15 cellular contexts compared by ENCODE assay signal in the genomic region with DNA sequence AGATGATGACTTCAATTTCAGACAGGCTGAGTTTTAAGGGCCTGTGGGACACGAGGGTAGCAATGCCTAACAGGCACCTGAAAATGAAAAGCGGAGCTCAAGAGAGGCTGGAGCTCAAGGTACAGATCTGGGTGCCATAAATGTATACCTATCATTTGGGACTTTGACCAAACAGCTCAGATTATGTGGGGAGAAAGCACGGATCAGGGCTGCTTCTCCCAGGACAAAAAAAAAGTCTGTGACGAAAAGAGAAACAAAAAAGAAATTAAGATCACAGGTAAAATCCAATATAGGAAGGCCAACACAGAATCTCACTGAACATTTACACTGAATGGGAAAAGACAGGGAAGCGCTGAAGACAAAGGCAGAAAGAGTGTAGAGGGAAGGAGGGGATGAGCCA. TPM values are rescaled to one million over a fixed set of nuclear protein-coding genes. Genes with fewer than 3 reads are reported as not detected.
DNase-seq lines count a peak whose midpoint lies in the region; ATAC-seq and TF ChIP-seq lines count a peak whose summit lies in the region.
"Had no signal": no experiment of that assay in that cellular context is flagged by ENCODE, and none has a peak within 500 bp of the region (broad histone marks: within the 10 kb centered on the region; RNA-seq: fewer than 3 reads in every experiment).

No MANE protein-coding gene starts in this region.

- H3K27me3 ChIP-seq in CD4-positive, alpha-beta T cell (ENCODE audit: control insufficient read depth, insufficient read depth, low read length) = no peaks in the 10 kb centered on the region
- H3K27me3 ChIP-seq in muscle layer of duodenum (ENCODE audit: low read depth, low read length) (no peaks in the 10 kb centered on the region), H7 (ENCODE audit: control insufficient read depth, insufficient read depth, low read length) (no peaks in the 10 kb centered on the region; the same call in 1 of the 2 replicates), upper lobe of right lung (no peaks in the 10 kb centered on the region)
- H3K27me3 ChIP-seq: thyroid gland had no signal

- intact Hi-C loops in CD4-positive, alpha-beta T cell (cut with DNase I, micrococcal nuclease) = loop anchor here (5.0 to 10.0 kb wide), 4 partner anchors 42 to 736 kb away; a partner anchor contains a TSS
- intact Hi-C loops in upper lobe of right lung (cut with DNase I) = no loop called here

- POLR2A ChIA-PET in CD4-positive, alpha-beta T cell (lab: Charles Lee) = interaction anchor here (4.1 kb wide), 1 partner anchor 8 kb away, joined by 67 read pairs; a partner anchor contains a TSS

- H3K27me3 Mint-ChIP-seq in CD4-positive, alpha-beta T cell = no peaks in the 10 kb centered on the region
- no peaks in the 10 kb centered on the region; the same call in 1 of the 2 replicates for H3K27me3 Mint-ChIP-seq in HFFc6 (ENCODE audit: insufficient read depth)
- H3K27me3 Mint-ChIP-seq in activated naive CD8-positive, alpha-beta T cell = no peaks in the 10 kb centered on the region

- peak overlapping the region; percentile 89 for H3K4me3 Mint-ChIP-seq in CD4-positive, alpha-beta T cell
- peak overlapping the region; percentile 90 for H3K4me3 Mint-ChIP-seq in HFFc6
- peak overlapping the region; percentile 88 for H3K4me3 Mint-ChIP-seq in activated naive CD8-positive, alpha-beta T cell

- peak overlapping the region in 1 of 2 donors; percentile 28 for H3K4me3 ChIP-seq in muscle layer of duodenum (ENCODE audit: low read depth in 1 of 2, low read length in 2 of 2)
- H3K4me3 ChIP-seq in H7 (ENCODE audit: insufficient read depth, low read depth, low read length) = no peak overlapping the region
- H3K4me3 ChIP-seq in upper lobe of right lung = no peak overlapping the region
- H3K4me3 ChIP-seq: thyroid gland had no signal

- no peaks in the 10 kb centered on the region for H3K9me3 Mint-ChIP-seq in CD4-positive, alpha-beta T cell
- no peaks in the 10 kb centered on the region; the same call in 1 of the 2 replicates for H3K9me3 Mint-ChIP-seq in HFFc6
- no peaks in the 10 kb centered on the region for H3K9me3 Mint-ChIP-seq in activated naive CD8-positive, alpha-beta T cell (ENCODE audit: low read depth)

- H3K27ac ChIP-seq in CD4-positive, alpha-beta T cell (ENCODE audit: low read depth, low read length) = no peak overlapping the region
- H3K27ac ChIP-seq in muscle layer of duodenum (ENCODE audit: low read length) (peak overlapping the region; percentile 46), upper lobe of right lung (no peak overlapping the region)
- H3K27ac ChIP-seq: thyroid gland had no signal

- CTCF ChIA-PET in CD4-positive, alpha-beta T cell (lab: Charles Lee) = no interaction called here

- H3K36me3 Mint-ChIP-seq in CD4-positive, alpha-beta T cell (ENCODE audit: low read depth) = peaks cover 52% of the 10 kb centered on the region
- peaks cover 36% of the 10 kb centered on the region for H3K36me3 Mint-ChIP-seq in HFFc6 (ENCODE audit: low read depth)
- H3K36me3 Mint-ChIP-seq in activated naive CD8-positive, alpha-beta T cell = peaks cover 13% of the 10 kb centered on the region

- peaks cover 6 to 28% of the 10 kb centered on the region in 2 donors for H3K4me1 ChIP-seq in muscle layer of duodenum (ENCODE audit: control insufficient read depth in 1 of 2, insufficient read depth in 2 of 2, low read length in 2 of 2)
- H3K4me1 ChIP-seq in upper lobe of right lung = peaks cover 35% of the 10 kb centered on the region

- TF ChIP-seq CTCF in CD4-positive, alpha-beta T cell (IDR thresholded peaks at IDR 0.05) = no peak
- TF ChIP-seq CTCF in HFFc6 (IDR thresholded peaks at IDR 0.05) (no peak), upper lobe of right lung (IDR thresholded peaks at IDR 0.05) (no peak)

- H3K36me3 ChIP-seq in muscle layer of duodenum (ENCODE audit: control insufficient read depth in 1 of 2, insufficient read depth in 2 of 2, low read length in 2 of 2) (peaks cover 22 to 27% of the 10 kb centered on the region in 2 donors), H7 (replicated peaks; ENCODE audit: control insufficient read depth, insufficient read depth, low read length) (peaks cover 5% of the 10 kb centered on the region), upper lobe of right lung (peaks cover 27% of the 10 kb centered on the region)

- no peak for ATAC-seq in CD4-positive, alpha-beta T cell (ENCODE audit: poor library complexity)
- no peak for ATAC-seq in GM18520 (IDR thresholded peaks at IDR 0.05; ENCODE audit: unreplicated experiment)
- ATAC-seq in upper lobe of right lung = no peak

- peaks cover 59% of the 10 kb centered on the region for H3K4me1 Mint-ChIP-seq in CD4-positive, alpha-beta T cell (ENCODE audit: low read depth)
- peaks cover 45% of the 10 kb centered on the region for H3K4me1 Mint-ChIP-seq in HFFc6 (ENCODE audit: low read depth)
- H3K4me1 Mint-ChIP-seq in activated naive CD8-positive, alpha-beta T cell (ENCODE audit: low read depth) = peaks cover 66% of the 10 kb centered on the region

- no peaks in the 10 kb centered on the region for H3K9me3 ChIP-seq in CD4-positive, alpha-beta T cell (ENCODE audit: control insufficient read depth, low read length)
- no peaks in the 10 kb centered on the region for H3K9me3 ChIP-seq in muscle layer of duodenum (ENCODE audit: control insufficient read depth in 1 of 2, low read length in 2 of 2)
- no peaks in the 10 kb centered on the region for H3K9me3 ChIP-seq in upper lobe of right lung
- H3K9me3 ChIP-seq: thyroid gland had no signal

- DNase-seq in CD4-positive, alpha-beta T cell = no peak
- DNase-seq in HFFc6 = no peak
- no peak for DNase-seq in H7
- DNase-seq in upper lobe of right lung = no peak
- DNase-seq in NCI-H2171 treated with DMSO at 0.1 percent for 48 hours (lab: John Stamatoyannopoulos, UW) = no peak
- DNase-seq: DMS 273 treated with DMSO at 0.1 percent for 48 hours; Kasumi-1; nucleus accumbens; stimulated activated CD4-positive, alpha-beta T cell treated with anti-CD3 and anti-CD28 coated beads, Interleukin-4, amount 100 ng/mL, for 1 hour; T1000; thyroid gland had no signal

- H3K27ac Mint-ChIP-seq in CD4-positive, alpha-beta T cell = peak overlapping the region; percentile 91
- H3K27ac Mint-ChIP-seq in HFFc6 = peak overlapping the region; percentile 12
- H3K27ac Mint-ChIP-seq in activated naive CD8-positive, alpha-beta T cell = peak overlapping the region; percentile 84

RNA-seq across cellular contexts. Expression of a gene that starts 1.9 kb away (rescaled TPM):
- 10 to 100 TPM; 55.8 to 59.1 TPM for total RNA-seq in CD4-positive, alpha-beta T cell
- total RNA-seq in HFFc6 (2021; fragmentation: NEBNext Ultra II Directional; extraction: Animal tissue kit (Norgen Biotek cat#: 25700)) = 10 to 100 TPM; 55.2 to 64.1 (median 59.8) TPM
- total RNA-seq in H7 (2014; rRNA removed; shearing (Covaris generic)) = 29.5 and 36.3 TPM in 2 replicates
- total RNA-seq in upper lobe of right lung = 47.2 TPM

RNA-seq across cellular contexts. Expression of a gene that starts 8.5 kb away (rescaled TPM):
- 10 to 100 TPM; 51.1 to 53.1 TPM for total RNA-seq in CD4-positive, alpha-beta T cell
- 10 to 100 TPM; 75.0 to 91.4 (median 84.4) TPM for total RNA-seq in HFFc6 (2021; fragmentation: NEBNext Ultra II Directional; extraction: Animal tissue kit (Norgen Biotek cat#: 25700))
- 14.3 and 16.4 TPM in 2 replicates for total RNA-seq in H7 (2014; rRNA removed; shearing (Covaris generic))
- 59.7 TPM for total RNA-seq in upper lobe of right lung

RNA-seq across cellular contexts. Expression of a gene that starts 21.5 kb away (rescaled TPM):
- total RNA-seq in CD4-positive, alpha-beta T cell = under 1 TPM; 0.11 to 0.17 TPM
- total RNA-seq in HFFc6 (2021; fragmentation: NEBNext Ultra II Directional; extraction: Animal tissue kit (Norgen Biotek cat#: 25700)) = not detected
- total RNA-seq in H7 (2014; rRNA removed; shearing (Covaris generic)) = not detected in 2 replicates
- 3.0 TPM for total RNA-seq in upper lobe of right lung
- total RNA-seq: epithelial cell of proximal tubule had no signal

RNA-seq across cellular contexts. Expression of a gene that starts 33.6 kb away (rescaled TPM):
- 10 to 100 TPM; 14.7 to 17.7 TPM for total RNA-seq in CD4-positive, alpha-beta T cell
- total RNA-seq in HFFc6 (2021; fragmentation: NEBNext Ultra II Directional; extraction: Animal tissue kit (Norgen Biotek cat#: 25700)) = 100 to 1,000 TPM; 124 to 240 (median 136) TPM
- total RNA-seq in H7 (2014; rRNA removed; shearing (Covaris generic)) = 12.9 and 19.7 TPM in 2 replicates
- 355 TPM for total RNA-seq in upper lobe of right lung

RNA-seq across cellular contexts. Expression of a gene that starts 59.6 kb away (rescaled TPM):
- 10 to 100 TPM; 95.7 to 97.0 TPM for total RNA-seq in CD4-positive, alpha-beta T cell
- total RNA-seq in HFFc6 (2021; fragmentation: NEBNext Ultra II Directional; extraction: Animal tissue kit (Norgen Biotek cat#: 25700)) = 10 to 100 TPM; 52.3 to 64.0 (median 62.1) TPM
- total RNA-seq in H7 (2014; rRNA removed; shearing (Covaris generic)) = 36.8 and 39.8 TPM in 2 replicates
- total RNA-seq in upper lobe of right lung = 51.2 TPM

Comparison
In these comparisons a context has a peak if more than half of its experiments do, and no peak if none do; other contexts are left out.
1. H3K27ac Mint-ChIP-seq: peak in every context shown above with its lines; median percentile 91 in CD4-positive, alpha-beta T cell; 84 in activated naive CD8-positive, alpha-beta T cell; 12 in HFFc6.